Comparison of ENCODE assay signal across 1 cellular context in genomic region chr3:52839268-52839575, GRCh38.
TF ChIP-seq lines count a peak whose summit lies in the region.

No MANE protein-coding gene starts in this region.

TF ChIP-seq in HepG2, 621 proteins besides CTCF, POLR2A, EP300 and RAD21:
- TF ChIP-seq SKIL (CRISPR knock-in tag; IDR thresholded peaks at IDR 0.05; ENCODE audit: borderline replicate concordance) (no peak), ZNF772 (CRISPR knock-in tag; IDR thresholded peaks at IDR 0.05) (no peak)
